Comparison of ENCODE assay signal across 8 cellular contexts in genomic region chr18:74623047-74623816, GRCh38. TPM values are rescaled to one million over a fixed set of nuclear protein-coding genes. Genes with fewer than 3 reads are reported as not detected.
DNase-seq lines count a peak whose midpoint lies in the region; ATAC-seq and TF ChIP-seq lines count a peak whose summit lies in the region.

No MANE protein-coding gene starts in this region.

- no peak overlapping the region for H3K4me3 Mint-ChIP-seq in CD4-positive, alpha-beta T cell
- no peak overlapping the region for H3K4me3 Mint-ChIP-seq in stimulated activated memory B cell treated with anti-CD40 and anti-IgM and Interleukin-4, amounts not matched to agents 10 μg/mL and 1 μg/mL and 100 μg/mL, for 72 hours

- H3K4me1 Mint-ChIP-seq in CD4-positive, alpha-beta T cell (ENCODE audit: low read depth), result peaks cover 20% of the 10 kb centered on the region
- H3K4me1 Mint-ChIP-seq in stimulated activated memory B cell treated with anti-CD40 and anti-IgM and Interleukin-4, amounts not matched to agents 10 μg/mL and 1 μg/mL and 100 μg/mL, for 72 hours, result peaks cover 6% of the 10 kb centered on the region

- TF ChIP-seq POLR2A in adrenal gland (IDR thresholded peaks at IDR 0.05), result no peak

- CTCF ChIA-PET in CD4-positive, alpha-beta T cell (lab: Charles Lee), result interaction anchor here (0.7 to 1.3 kb wide), 2 partner anchors 22 to 27 kb away, joined by 3 read pairs; no protein-coding TSS in a partner anchor

- H3K9me3 ChIP-seq in CD4-positive, alpha-beta T cell (ENCODE audit: control insufficient read depth, low read length), result no peaks in the 10 kb centered on the region
- H3K9me3 ChIP-seq in adrenal gland (replicated peaks in 1 of 3), result no peaks in the 10 kb centered on the region
- no peaks in the 10 kb centered on the region for H3K9me3 ChIP-seq in liver (ENCODE audit: control insufficient read depth in 4 of 4, low read length in 3 of 4)

- 70 to 73% (median 72%) methylated on average over 24 of the region's 24 CpGs for WGBS in adrenal gland, 4 donors
- 86% methylated on average over 24 of the region's 24 CpGs for WGBS in liver

- no peak overlapping the region for H3K27ac Mint-ChIP-seq in CD4-positive, alpha-beta T cell
- no peak overlapping the region for H3K27ac Mint-ChIP-seq in stimulated activated memory B cell treated with anti-CD40 and anti-IgM and Interleukin-4, amounts not matched to agents 10 μg/mL and 1 μg/mL and 100 μg/mL, for 72 hours

- H3K9ac ChIP-seq in liver (ENCODE audit: low read depth in 1 of 2, low read length in 2 of 2), result no peak overlapping the region

- peak; percentile 51 to 57 for TF ChIP-seq RAD21 in liver (IDR thresholded peaks at IDR 0.05)

- H3K27ac ChIP-seq in CD4-positive, alpha-beta T cell (ENCODE audit: low read depth, low read length), result no peak overlapping the region
- H3K27ac ChIP-seq in adrenal gland, result no peak overlapping the region
- H3K27ac ChIP-seq in liver (ENCODE audit: low read depth in 1 of 2, low read length in 2 of 2), result no peak overlapping the region

- H3K36me3 ChIP-seq in H7 (replicated peaks; ENCODE audit: control insufficient read depth, insufficient read depth, low read length) (no peaks in the 10 kb centered on the region), adrenal gland (replicated peaks in 1 of 2) (no peaks in the 10 kb centered on the region), liver (ENCODE audit: control insufficient read depth in 4 of 4, insufficient read depth in 3 of 4, low read depth in 1 of 4, low read length in 3 of 4) (no peaks in the 10 kb centered on the region)

- no peaks in the 10 kb centered on the region for H3K36me3 Mint-ChIP-seq in CD4-positive, alpha-beta T cell (ENCODE audit: low read depth)
- no peaks in the 10 kb centered on the region for H3K36me3 Mint-ChIP-seq in stimulated activated memory B cell treated with anti-CD40 and anti-IgM and Interleukin-4, amounts not matched to agents 10 μg/mL and 1 μg/mL and 100 μg/mL, for 72 hours

- POLR2A ChIA-PET in CD4-positive, alpha-beta T cell (lab: Charles Lee), result interaction anchor here (1.0 to 1.8 kb wide), 5 partner anchors 9 to 587 kb away, joined by 3 to 7 read pairs (median 5); partner anchors contain the start of genes TSHZ1 and ZNF407

- DNase-seq in CD4-positive, alpha-beta T cell, result peak in 8 of 10 experiments; percentile 19 to 49 (median 35)
- DNase-seq in H7 (peak; percentile 40), adrenal gland (peak in 2 of 7 donors; percentile 15 to 23), UCSD-AML1 (lab: John Stamatoyannopoulos, UW; ENCODE audit: unreplicated experiment) (no peak), NCI-H1436 treated with DMSO at 0.1 percent for 48 hours (lab: John Stamatoyannopoulos, UW) (no peak), omental fat pad (ENCODE audit: low spot score) (no peak)

- no peaks in the 10 kb centered on the region for H3K27me3 ChIP-seq in CD4-positive, alpha-beta T cell (ENCODE audit: control insufficient read depth, insufficient read depth, low read length)
- H3K27me3 ChIP-seq in H7 (ENCODE audit: control insufficient read depth, insufficient read depth, low read length), result no peaks in the 10 kb centered on the region
- H3K27me3 ChIP-seq in adrenal gland, result no peaks in the 10 kb centered on the region
- H3K27me3 ChIP-seq in liver (ENCODE audit: control insufficient read depth in 4 of 4, insufficient read depth in 4 of 4, low read length in 3 of 4), result no peaks in the 10 kb centered on the region

- peak; percentile 79 for TF ChIP-seq CTCF in CD4-positive, alpha-beta T cell (IDR thresholded peaks at IDR 0.05)
- TF ChIP-seq CTCF in adrenal gland (IDR thresholded peaks at IDR 0.05) (peak; percentile 15 to 35 (median 32)), liver (IDR thresholded peaks at IDR 0.05; ENCODE audit: low read depth, low read length, missing input control) (peak; percentile 23), omental fat pad (IDR thresholded peaks at IDR 0.05) (no peak)

- ATAC-seq in CD4-positive, alpha-beta T cell (ENCODE audit: poor library complexity), result peak; percentile 39
- no peak for ATAC-seq in stimulated activated memory B cell treated with anti-CD40 and anti-IgM and Interleukin-4, amounts not matched to agents 10 μg/mL and 1 μg/mL and 100 μg/mL, for 72 hours
- ATAC-seq in omental fat pad (ENCODE audit: low FRiP score), result no peak

- intact Hi-C loops in CD4-positive, alpha-beta T cell (cut with DNase I, micrococcal nuclease), result loop anchor here (1.0 to 10.0 kb wide), 11 partner anchors 8 to 1729 kb away; partner anchors contain the start of gene PTGR3 (in 1 of the 2)
- intact Hi-C loops in adrenal gland (cut with DNase I), result no loop called here

- H3K4me1 ChIP-seq in adrenal gland (replicated peaks in 1 of 2), result no peaks in the 10 kb centered on the region
- peaks cover 0 to 4% (median 0%) of the 10 kb centered on the region in 4 donors for H3K4me1 ChIP-seq in liver (ENCODE audit: control insufficient read depth in 4 of 4, insufficient read depth in 4 of 4, low read length in 3 of 4)

- no peaks in the 10 kb centered on the region for H3K27me3 Mint-ChIP-seq in CD4-positive, alpha-beta T cell
- no peaks in the 10 kb centered on the region for H3K27me3 Mint-ChIP-seq in stimulated activated memory B cell treated with anti-CD40 and anti-IgM and Interleukin-4, amounts not matched to agents 10 μg/mL and 1 μg/mL and 100 μg/mL, for 72 hours

- no peaks in the 10 kb centered on the region for H3K9me3 Mint-ChIP-seq in CD4-positive, alpha-beta T cell
- H3K9me3 Mint-ChIP-seq in stimulated activated memory B cell treated with anti-CD40 and anti-IgM and Interleukin-4, amounts not matched to agents 10 μg/mL and 1 μg/mL and 100 μg/mL, for 72 hours, result no peaks in the 10 kb centered on the region

- H3K4me3 ChIP-seq in H7 (ENCODE audit: insufficient read depth, low read depth, low read length) (no peak overlapping the region), adrenal gland (no peak overlapping the region), liver (ENCODE audit: low read depth in 1 of 3, low read length in 3 of 3) (no peak overlapping the region)

TF ChIP-seq in liver, 16 proteins besides CTCF, POLR2A, EP300 and RAD21:
- no peak for TF ChIP-seq ZBTB33 (IDR thresholded peaks at IDR 0.05)
- no peak for TF ChIP-seq YY1 (IDR thresholded peaks at IDR 0.05)

RNA-seq across cellular contexts. Expression of gene ZNF407, which starts 25.6 kb away (rescaled TPM):
- 10 to 100 TPM; 23.2 to 24.7 TPM for total RNA-seq in CD4-positive, alpha-beta T cell
- total RNA-seq in H7 (2014; rRNA removed; shearing (Covaris generic)), result 2.9 and 4.0 TPM in 2 replicates
- total RNA-seq in adrenal gland (10 to 100 TPM in 4 of 8 donors, 1 to 10 TPM in 4; 6.9 to 20.2 (median 10.0) TPM), liver (10 to 100 TPM; 10.3 to 16.5 TPM), omental fat pad (10 to 100 TPM; 13.4 to 26.7 (median 19.7) TPM)
- polyA plus RNA-seq in adrenal gland (1 to 10 TPM; 2.5 to 4.4 (median 4.2) TPM), liver (1 to 10 TPM; 1.9 to 2.8 TPM)

Comparison
In these comparisons a context has a peak if more than half of its experiments do, and no peak if none do; other contexts are left out.
1. DNase-seq: peak in CD4-positive, alpha-beta T cell (8 of 10) and H7 (single experiment); none in UCSD-AML1 (single experiment), NCI-H1436 treated with DMSO at 0.1 percent for 48 hours (single experiment) and omental fat pad (single experiment).
2. CTCF ChIP-seq: peak in CD4-positive, alpha-beta T cell (single experiment), adrenal gland (6 of 6) and liver (single experiment); none in omental fat pad (0 of 3).
3. intact Hi-C loops: an anchor here in CD4-positive, alpha-beta T cell (1.0 to 10.0 kb wide); none called in adrenal gland.